ENCODE assay signal across 12 cellular contexts in genomic region chr7:24829787-24830186, GRCh38.
DNase-seq lines count a peak whose midpoint lies in the region; ATAC-seq and TF ChIP-seq lines count a peak whose summit lies in the region.
"Had no signal": no experiment of that assay in that cellular context is flagged by ENCODE, and none has a peak within 500 bp of the region (broad histone marks: within the 10 kb centered on the region; RNA-seq: fewer than 3 reads in every experiment).

No MANE protein-coding gene starts in this region.

- H3K9me1 ChIP-seq in IMR-90 (ENCODE audit: insufficient read depth, low read length): peaks cover 33% of the 10 kb centered on the region

- BruUV-seq in IMR-90 (replicated peaks; lab: Mats Ljungman, UMichigan): no TSS peak

- TF ChIP-seq CTCF in IMR-90 (conservative IDR thresholded peaks at IDR 0.05; ENCODE audit: low read depth, low read length) (no peak), VCaP (conservative IDR thresholded peaks at IDR 0.05) (no peak)

- H3K4me3 ChIP-seq in IMR-90 (ENCODE audit: insufficient read depth, low read depth, low read length): no peak overlapping the region
- no peak overlapping the region for H3K4me3 ChIP-seq in mesendoderm (ENCODE audit: low read length)
- no peak overlapping the region for H3K4me3 ChIP-seq in aorta (ENCODE audit: low read length in 2 of 2)
- no peak overlapping the region for H3K4me3 ChIP-seq in HAP-1
- H3K4me3 ChIP-seq: ovary had no signal

- TF ChIP-seq RAD21 in IMR-90 (IDR thresholded peaks at IDR 0.05; ENCODE audit: low read length): no peak

- peak overlapping the region; percentile 68; the same call in 1 of the 2 replicates for H2BK20ac ChIP-seq in IMR-90 (ENCODE audit: low read depth, low read length)

- H3K18ac ChIP-seq in IMR-90 (ENCODE audit: low read depth, low read length) (no peak overlapping the region), mesendoderm (ENCODE audit: low read length) (no peak overlapping the region)

- H4K5ac ChIP-seq in IMR-90 (ENCODE audit: low read depth, low read length) (no peak overlapping the region), mesendoderm (ENCODE audit: low read length) (no peak overlapping the region)

- POLR2A ChIA-PET in IMR-90 (lab: Charles Lee; ENCODE audit: unreplicated experiment): no interaction called here

- peak overlapping the region; percentile 29; the same call in 1 of the 2 replicates for H2AK5ac ChIP-seq in IMR-90 (ENCODE audit: low read depth, low read length)
- no peak overlapping the region for H2AK5ac ChIP-seq in mesendoderm (ENCODE audit: low read length)

- H4K8ac ChIP-seq in IMR-90 (ENCODE audit: low read depth in 2 of 2, low read length in 2 of 2) (no peak overlapping the region), mesendoderm (ENCODE audit: low read depth, low read length) (no peak overlapping the region)

- H3K79me1 ChIP-seq in IMR-90 (ENCODE audit: low read depth in 1 of 2, low read length in 2 of 2): peaks cover 0 to 50% of the 10 kb centered on the region in 2 experiments; a peak in 2 of 4 replicates
- no peaks in the 10 kb centered on the region for H3K79me1 ChIP-seq in mesendoderm (ENCODE audit: low read length)

- WGBS in IMR-90 (ENCODE audit: extremely low coverage in 2 of 2, insufficient read length in 1 of 2), 2 experiments: no CpG with 5 or more reads among the region's 2 CpGs
- WGBS in mesendoderm (ENCODE audit: extremely low coverage, insufficient coverage, low lambda C conversion rate): no CpG with 5 or more reads among the region's 2 CpGs
- WGBS in aorta, 2 donors: 84 to 89% methylated on average over 2 of the region's 2 CpGs

- peaks cover 44% of the 10 kb centered on the region for H3K36me3 Mint-ChIP-seq in activated T-cell treated with anti-CD3 and anti-CD28 coated beads, Interleukin-2, amount 50 U/mL, for 4 hours (ENCODE audit: insufficient read depth)
- H3K36me3 Mint-ChIP-seq in T-helper 17 cell (ENCODE audit: low read depth): peaks cover 5% of the 10 kb centered on the region

- no peaks in the 10 kb centered on the region for H3K9me3 Mint-ChIP-seq in activated T-cell treated with anti-CD3 and anti-CD28 coated beads, Interleukin-2, amount 50 U/mL, for 4 hours
- H3K9me3 Mint-ChIP-seq: activated naive CD4-positive, alpha-beta T cell treated with anti-CD3 and anti-CD28 coated beads, Interleukin-2, amount 10 ng/mL, durations not matched to agents 7 days and 5 days had no signal

- no peak for TF ChIP-seq POLR2A in IMR-90 (IDR thresholded peaks at IDR 0.05; ENCODE audit: low read depth, low read length)

- peaks cover 3% of the 10 kb centered on the region for H3K36me3 ChIP-seq in IMR-90 (ENCODE audit: control insufficient read depth, insufficient read depth, low read length)
- H3K36me3 ChIP-seq in mesendoderm (ENCODE audit: control insufficient read depth, insufficient read depth, low read length): no peaks in the 10 kb centered on the region
- H3K36me3 ChIP-seq in aorta (ENCODE audit: control insufficient read depth in 1 of 2, insufficient read depth in 2 of 2, low read length in 1 of 2): no peaks in the 10 kb centered on the region
- peaks cover 3% of the 10 kb centered on the region; the same call in 1 of the 2 replicates for H3K36me3 ChIP-seq in HAP-1 (replicated peaks)
- H3K36me3 ChIP-seq: ovary had no signal

- dilution Hi-C loops in IMR-90 (cut with HindIII; ENCODE audit: low sequenced_read_pairs, unreplicated experiment): no loop called here

- H3K4ac ChIP-seq in IMR-90 (ENCODE audit: low read depth, low read length) (peak overlapping the region; percentile 25; the same call in 1 of the 2 replicates), mesendoderm (ENCODE audit: low read depth, low read length) (no peak overlapping the region)

- H4K20me1 ChIP-seq in IMR-90 (ENCODE audit: insufficient read depth, low read length): no peaks in the 10 kb centered on the region

- H2AFZ ChIP-seq in IMR-90 (replicated peaks; ENCODE audit: low read length, poor library complexity): no peak overlapping the region

- H3K4me3 Mint-ChIP-seq in activated T-cell treated with anti-CD3 and anti-CD28 coated beads, Interleukin-2, amount 50 U/mL, for 4 hours: no peak overlapping the region
- H3K4me3 Mint-ChIP-seq in T-helper 17 cell: no peak overlapping the region
- H3K4me3 Mint-ChIP-seq: activated naive CD4-positive, alpha-beta T cell treated with anti-CD3 and anti-CD28 coated beads, Interleukin-2, amount 10 ng/mL, durations not matched to agents 7 days and 5 days had no signal

- H3K23ac ChIP-seq in IMR-90 (ENCODE audit: low read depth, low read length) (peak overlapping the region; percentile 44; the same call in 1 of the 2 replicates), mesendoderm (ENCODE audit: low read length) (peak overlapping the region; percentile 32)

- H3K79me2 ChIP-seq in mesendoderm (ENCODE audit: control insufficient read depth, insufficient read depth, low read length): no peaks in the 10 kb centered on the region

- H3K4me1 Mint-ChIP-seq in activated T-cell treated with anti-CD3 and anti-CD28 coated beads, Interleukin-2, amount 50 U/mL, for 4 hours (ENCODE audit: low read depth): peaks cover 52% of the 10 kb centered on the region
- peaks cover 45% of the 10 kb centered on the region for H3K4me1 Mint-ChIP-seq in T-helper 17 cell

- H3K9ac ChIP-seq in IMR-90 (ENCODE audit: low read depth, low read length): no peak overlapping the region
- H3K9ac ChIP-seq in mesendoderm (ENCODE audit: low read length): no peak overlapping the region

- peak overlapping the region; percentile 68 for H3K14ac ChIP-seq in IMR-90 (replicated peaks; ENCODE audit: low read depth, low read length)

- H3K9me3 ChIP-seq in IMR-90 (ENCODE audit: control insufficient read depth, insufficient read depth, low read length) (no peaks in the 10 kb centered on the region), aorta (ENCODE audit: control insufficient read depth, low read length) (no peaks in the 10 kb centered on the region), HAP-1 (no peaks in the 10 kb centered on the region), T-helper 17 cell (ENCODE audit: control insufficient read depth, low read length, poor library complexity, severe bottlenecking) (no peaks in the 10 kb centered on the region)
- H3K9me3 ChIP-seq: ovary had no signal

- H2AK9ac ChIP-seq in IMR-90 (replicated peaks; ENCODE audit: low read depth, low read length, poor library complexity): no peak overlapping the region

- in situ Hi-C loops in IMR-90 (cut with MboI; ENCODE audit: low sequenced_read_pairs) (no loop called here), HAP-1 (cut with MboI; ENCODE audit: low sequenced_read_pairs) (no loop called here)

- no peak overlapping the region for H3K27ac Mint-ChIP-seq in T-helper 17 cell
- H3K27ac Mint-ChIP-seq: activated naive CD4-positive, alpha-beta T cell treated with anti-CD3 and anti-CD28 coated beads, Interleukin-2, amount 10 ng/mL, durations not matched to agents 7 days and 5 days had no signal

- ATAC-seq in activated T-cell treated with anti-CD3 and anti-CD28 coated beads, Interleukin-2, amount 50 U/mL, for 4 hours: peak; percentile 76
- ATAC-seq in IMR-90 (ENCODE audit: low read depth) (no peak), aorta (ENCODE audit: low FRiP score) (no peak), T-helper 17 cell (no peak)

- H4K91ac ChIP-seq in IMR-90 (ENCODE audit: insufficient read depth, low read depth, low read length): no peak overlapping the region

- H2BK120ac ChIP-seq in IMR-90 (ENCODE audit: low read depth, low read length) (no peak overlapping the region), mesendoderm (ENCODE audit: low read depth, low read length) (no peak overlapping the region)

- no peak overlapping the region for H3K27ac ChIP-seq in IMR-90 (ENCODE audit: insufficient read depth, low read length)
- H3K27ac ChIP-seq in VCaP: peak overlapping the region; percentile 45; the same call in 1 of the 2 replicates
- H3K27ac ChIP-seq in mesendoderm (ENCODE audit: low read depth, low read length): no peak overlapping the region
- H3K27ac ChIP-seq in aorta (ENCODE audit: low read depth in 1 of 2, low read length in 2 of 2): no peak overlapping the region
- H3K27ac ChIP-seq: ovary had no signal

- H3K56ac ChIP-seq in IMR-90 (ENCODE audit: extremely low read depth, insufficient read depth, low read length) (no peak overlapping the region), mesendoderm (ENCODE audit: low read length) (no peak overlapping the region)

- H3K27me3 ChIP-seq in IMR-90 (ENCODE audit: control insufficient read depth, insufficient read depth, low read length) (no peaks in the 10 kb centered on the region), mesendoderm (ENCODE audit: insufficient read depth, low read length, poor library complexity) (no peaks in the 10 kb centered on the region), aorta (ENCODE audit: control insufficient read depth in 1 of 2, insufficient read depth in 2 of 2, low read length in 1 of 2) (no peaks in the 10 kb centered on the region), HAP-1 (ENCODE audit: low read depth) (no peaks in the 10 kb centered on the region)
- H3K27me3 ChIP-seq: ovary had no signal

- H2BK15ac ChIP-seq in IMR-90 (ENCODE audit: low read depth, low read length): no peak overlapping the region; the same call in 2 of the 3 replicates
- no peak overlapping the region for H2BK15ac ChIP-seq in mesendoderm (replicated peaks; ENCODE audit: low read depth)

- intact Hi-C loops in IMR-90 (cut with micrococcal nuclease) (no loop called here), aorta (cut with DNase I) (loop anchor here (5.0 to 10.0 kb wide), 2 partner anchors 95 to 153 kb away; partner anchors contain the start of gene OSBPL3 (in 1 of the 2))

- DNase-seq in activated T-cell treated with anti-CD3 and anti-CD28 coated beads, Interleukin-2, amount 50 U/mL, for 4 hours: no peak
- no peak for DNase-seq in activated T-cell treated with anti-CD3 and anti-CD28 coated beads, Interleukin-2, amount 50 U/mL, for 1 hour
- DNase-seq in IMR-90 (peak; percentile 44), mesendoderm (no peak), aorta (no peak), HAP-1 (ENCODE audit: low spot score in 2 of 2) (no peak), T-helper 17 cell (no peak)
- DNase-seq: activated CD4-positive, alpha-beta T cell treated with anti-CD3 and anti-CD28 coated beads, Interleukin-2, amount 50 U/mL, for 1 hour; activated naive CD4-positive, alpha-beta T cell treated with anti-CD3 and anti-CD28 coated beads, Interleukin-2, amount 10 ng/mL, durations not matched to agents 7 days and 5 days; NCI-H526; ovary had no signal

- H3K4me2 ChIP-seq in IMR-90 (ENCODE audit: low read depth, low read length) (no peak overlapping the region), mesendoderm (ENCODE audit: low read length) (no peak overlapping the region)

- CTCF ChIA-PET in IMR-90 (lab: Yijun Ruan, JAX): no interaction called here

- H3K4me1 ChIP-seq in IMR-90 (ENCODE audit: control insufficient read depth, insufficient read depth, low read length): peaks cover 24% of the 10 kb centered on the region
- H3K4me1 ChIP-seq in mesendoderm (ENCODE audit: control insufficient read depth, low read depth, low read length): no peaks in the 10 kb centered on the region
- no peaks in the 10 kb centered on the region for H3K4me1 ChIP-seq in aorta (ENCODE audit: control insufficient read depth in 1 of 2, insufficient read depth in 2 of 2, low read length in 2 of 2)
- H3K4me1 ChIP-seq in HAP-1: peaks cover 10% of the 10 kb centered on the region

- H2BK5ac ChIP-seq in IMR-90 (ENCODE audit: low read depth, low read length, poor library complexity, severe bottlenecking) (peak overlapping the region; percentile 20), mesendoderm (ENCODE audit: low read length) (no peak overlapping the region)

- H3K27me3 Mint-ChIP-seq in activated T-cell treated with anti-CD3 and anti-CD28 coated beads, Interleukin-2, amount 50 U/mL, for 4 hours (ENCODE audit: low read depth): no peaks in the 10 kb centered on the region
- no peaks in the 10 kb centered on the region for H3K27me3 Mint-ChIP-seq in T-helper 17 cell
- H3K27me3 Mint-ChIP-seq: activated naive CD4-positive, alpha-beta T cell treated with anti-CD3 and anti-CD28 coated beads, Interleukin-2, amount 10 ng/mL, durations not matched to agents 7 days and 5 days had no signal

Comparison
In these comparisons a context has a peak if more than half of its experiments do, and no peak if none do; other contexts are left out.
1. ATAC-seq: peak in activated T-cell treated with anti-CD3 and anti-CD28 coated beads, Interleukin-2, amount 50 U/mL, for 4 hours (2 of 2); none in IMR-90 (single experiment), aorta (single experiment) and T-helper 17 cell (single experiment).